In the genomic region with DNA sequence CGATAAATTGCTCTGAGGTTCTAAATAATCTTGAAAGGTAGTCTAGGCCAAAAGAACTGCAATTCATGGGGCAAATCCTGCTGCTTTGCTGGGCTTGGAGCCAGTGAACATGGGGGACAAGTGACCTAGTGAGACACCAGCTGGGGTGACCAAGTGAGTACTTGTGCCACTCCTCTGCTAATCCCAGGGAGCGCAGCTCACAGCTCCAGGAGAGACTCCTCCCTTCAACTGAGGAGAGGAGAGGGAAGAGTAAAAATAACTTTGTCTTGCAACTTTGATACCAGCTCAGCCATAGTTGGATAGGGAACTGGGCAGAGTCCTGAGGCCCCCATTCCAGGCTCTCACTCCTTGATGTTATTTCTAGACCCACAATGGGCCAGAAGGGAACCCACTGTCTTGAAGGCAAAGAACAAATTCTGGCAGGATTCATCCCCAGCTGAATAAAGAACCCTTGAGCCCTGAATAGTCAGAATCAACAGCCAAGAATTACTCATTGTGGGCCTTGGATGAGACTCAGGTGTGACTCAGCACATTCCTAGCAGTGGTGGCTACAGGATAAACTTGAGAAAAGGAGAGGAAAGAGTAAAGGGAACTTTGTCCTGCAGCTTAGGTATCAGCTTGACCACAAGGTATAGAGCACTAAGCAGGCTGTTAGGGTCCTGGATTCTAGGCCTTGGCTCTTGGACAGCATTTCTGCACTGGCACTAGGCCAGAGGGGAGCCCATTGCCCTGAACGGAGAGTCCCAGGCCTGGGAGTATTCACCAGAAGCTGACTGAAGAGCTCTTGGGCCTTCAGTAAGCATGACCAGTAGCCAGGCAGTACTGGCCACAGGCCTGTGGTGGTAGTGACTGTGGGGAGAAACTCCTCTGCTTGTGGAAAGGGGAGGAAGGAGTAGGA, we compare ENCODE assay signal across 14 cellular contexts.
DNase-seq lines count a peak whose midpoint lies in the region; ATAC-seq and TF ChIP-seq lines count a peak whose summit lies in the region.
"Had no signal": no experiment of that assay in that cellular context is flagged by ENCODE, and none has a peak within 500 bp of the region (broad histone marks: within the 10 kb centered on the region; RNA-seq: fewer than 3 reads in every experiment).

No MANE protein-coding gene starts in this region.

- CTCF ChIA-PET in activated CD8-positive, alpha-beta T cell treated with anti-CD3 and anti-CD28 coated beads for 36 hours (lab: Charles Lee) = no interaction called here

- POLR2A ChIA-PET in activated CD8-positive, alpha-beta T cell treated with anti-CD3 and anti-CD28 coated beads for 36 hours (lab: Charles Lee) = no interaction called here

- no peaks in the 10 kb centered on the region for H3K27me3 Mint-ChIP-seq in HFFc6 (ENCODE audit: insufficient read depth)
- no peaks in the 10 kb centered on the region for H3K27me3 Mint-ChIP-seq in activated CD8-positive, alpha-beta T cell treated with anti-CD3 and anti-CD28 coated beads for 36 hours
- H3K27me3 Mint-ChIP-seq: IgD-negative memory B cell, naive B cell had no signal

- intact Hi-C loops in testis (cut with DNase I; ENCODE audit: low total_unique reads) = no loop called here
- intact Hi-C loops in activated CD8-positive, alpha-beta T cell treated with anti-CD3 and anti-CD28 coated beads for 36 hours (cut with micrococcal nuclease) = no loop called here

- H3K4me1 Mint-ChIP-seq in HFFc6 (ENCODE audit: low read depth) = peaks cover 28% of the 10 kb centered on the region
- no peaks in the 10 kb centered on the region for H3K4me1 Mint-ChIP-seq in activated CD8-positive, alpha-beta T cell treated with anti-CD3 and anti-CD28 coated beads for 36 hours (ENCODE audit: low read depth)
- H3K4me1 Mint-ChIP-seq: IgD-negative memory B cell, naive B cell had no signal

- peak overlapping the region; percentile 81 for H3K27ac Mint-ChIP-seq in HFFc6
- H3K27ac Mint-ChIP-seq in activated CD8-positive, alpha-beta T cell treated with anti-CD3 and anti-CD28 coated beads for 36 hours = no peak overlapping the region
- H3K27ac Mint-ChIP-seq: IgD-negative memory B cell; naive B cell; T-helper 1 cell treated with Interleukin-12 subunit alpha and Interleukin-12 subunit beta and Interleukin-4 antibody, amounts not matched to agents 30 μg/mL and 1 μg/mL, for 36 hours had no signal

- WGBS in testis, 2 donors = 79 to 88% methylated on average over 3 of the region's 3 CpGs

- TF ChIP-seq CTCF in HFFc6 (IDR thresholded peaks at IDR 0.05) (no peak), foreskin fibroblast (IDR thresholded peaks at IDR 0.05; ENCODE audit: low read depth, low read length) (no peak), testis (IDR thresholded peaks at IDR 0.05) (no peak)
- TF ChIP-seq CTCF in activated CD8-positive, alpha-beta T cell treated with anti-CD3 and anti-CD28 coated beads for 36 hours (IDR thresholded peaks at IDR 0.05) = no peak

- H3K36me3 ChIP-seq in testis (ENCODE audit: low read depth, missing control alignments) = no peaks in the 10 kb centered on the region

- ATAC-seq in HG02884 (IDR thresholded peaks at IDR 0.05; ENCODE audit: unreplicated experiment) = no peak
- ATAC-seq in activated CD8-positive, alpha-beta T cell treated with anti-CD3 and anti-CD28 coated beads for 36 hours = no peak

- no peak for TF ChIP-seq POLR2A in testis (IDR thresholded peaks at IDR 0.05)

- no peak overlapping the region for H3K4me3 Mint-ChIP-seq in HFFc6
- H3K4me3 Mint-ChIP-seq in activated CD8-positive, alpha-beta T cell treated with anti-CD3 and anti-CD28 coated beads for 36 hours = no peak overlapping the region
- H3K4me3 Mint-ChIP-seq: IgD-negative memory B cell; naive B cell; T-helper 1 cell treated with Interleukin-12 subunit alpha and Interleukin-12 subunit beta and Interleukin-4 antibody, amounts not matched to agents 30 μg/mL and 1 μg/mL, for 36 hours had no signal

- no peak overlapping the region for H3K27ac ChIP-seq in testis

- DNase-seq in HFFc6 (peak; percentile 67), T1000 (lab: John Stamatoyannopoulos, UW) (peak; percentile 25), foreskin fibroblast (peak; percentile 3 to 40), testis (no peak), COLO668 (lab: John Stamatoyannopoulos, UW; ENCODE audit: unreplicated experiment) (no peak)
- DNase-seq in activated CD8-positive, alpha-beta T cell treated with anti-CD3 and anti-CD28 coated beads for 36 hours = no peak
- DNase-seq: activated T-cell treated with anti-CD3 and anti-CD28 coated beads, Interleukin-2, amount 50 U/mL, for 1 hour; hippocampal formation; naive B cell; NCI-H510A treated with DMSO at 0.1 percent for 48 hours; stimulated activated CD4-positive, alpha-beta T cell treated with anti-CD3 and anti-CD28 coated beads, Interleukin-1b, Interleukin-23, amount 100 ng/mL, for 48 hours had no signal

- H3K36me3 Mint-ChIP-seq in HFFc6 (ENCODE audit: low read depth) = no peaks in the 10 kb centered on the region
- no peaks in the 10 kb centered on the region for H3K36me3 Mint-ChIP-seq in activated CD8-positive, alpha-beta T cell treated with anti-CD3 and anti-CD28 coated beads for 36 hours (ENCODE audit: low read depth)
- H3K36me3 Mint-ChIP-seq: IgD-negative memory B cell, naive B cell had no signal

- no peaks in the 10 kb centered on the region for H3K9me3 ChIP-seq in testis

- no peaks in the 10 kb centered on the region for H3K4me1 ChIP-seq in testis

- no peaks in the 10 kb centered on the region; the same call in 1 of the 2 replicates for H3K9me3 Mint-ChIP-seq in HFFc6
- peaks cover 10% of the 10 kb centered on the region for H3K9me3 Mint-ChIP-seq in activated CD8-positive, alpha-beta T cell treated with anti-CD3 and anti-CD28 coated beads for 36 hours

- H3K4me3 ChIP-seq in foreskin fibroblast (ENCODE audit: low read depth in 1 of 2, low read length in 2 of 2) (no peak overlapping the region), testis (no peak overlapping the region)

- H3K27me3 ChIP-seq in testis = no peaks in the 10 kb centered on the region

Comparison
In these comparisons a context has a peak if more than half of its experiments do, and no peak if none do; other contexts are left out.
1. DNase-seq: peak in HFFc6 (single experiment), T1000 (single experiment) and foreskin fibroblast (2 of 2); none in testis (single experiment), activated CD8-positive, alpha-beta T cell treated with anti-CD3 and anti-CD28 coated beads for 36 hours (single experiment) and COLO668 (single experiment).